In the genomic region with DNA sequence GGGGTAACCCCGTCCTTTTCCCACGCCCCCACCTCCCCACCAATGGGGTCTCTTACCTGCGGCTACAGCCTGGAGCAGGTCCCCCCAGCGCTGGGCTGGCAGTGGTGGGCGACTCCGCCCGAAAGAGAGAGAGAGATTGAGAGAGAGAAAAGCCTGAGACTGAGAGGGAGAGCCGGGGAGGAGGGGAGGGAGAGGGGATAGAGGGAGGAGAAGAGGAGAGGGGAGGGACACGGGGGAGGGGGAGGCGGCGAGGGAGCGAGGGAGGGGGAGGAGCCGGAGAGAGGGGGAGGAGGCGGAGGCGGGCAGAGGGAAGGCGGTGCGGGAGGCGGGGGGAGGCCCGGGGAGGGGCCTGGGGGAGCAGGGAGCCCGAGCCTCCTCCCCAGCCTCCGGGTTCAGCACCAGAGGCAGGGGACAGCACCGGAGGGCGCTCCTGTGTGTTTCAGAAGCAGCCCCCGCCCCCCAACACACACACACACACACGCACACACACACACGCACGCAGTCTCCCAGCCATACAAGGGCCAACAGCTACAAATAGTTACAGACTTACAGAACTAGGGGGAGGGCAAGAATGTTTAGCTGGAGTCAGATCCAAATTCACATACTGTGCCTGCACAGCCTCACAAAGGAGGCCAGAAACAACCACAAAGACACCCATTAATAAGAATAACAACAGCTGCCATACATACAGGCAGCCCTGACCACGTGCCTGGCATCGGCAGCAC, we compare ENCODE assay signal across 8 cellular contexts.
DNase-seq lines count a peak whose midpoint lies in the region; ATAC-seq, FAIRE-seq and TF ChIP-seq lines count a peak whose summit lies in the region.

A gene with protein sequence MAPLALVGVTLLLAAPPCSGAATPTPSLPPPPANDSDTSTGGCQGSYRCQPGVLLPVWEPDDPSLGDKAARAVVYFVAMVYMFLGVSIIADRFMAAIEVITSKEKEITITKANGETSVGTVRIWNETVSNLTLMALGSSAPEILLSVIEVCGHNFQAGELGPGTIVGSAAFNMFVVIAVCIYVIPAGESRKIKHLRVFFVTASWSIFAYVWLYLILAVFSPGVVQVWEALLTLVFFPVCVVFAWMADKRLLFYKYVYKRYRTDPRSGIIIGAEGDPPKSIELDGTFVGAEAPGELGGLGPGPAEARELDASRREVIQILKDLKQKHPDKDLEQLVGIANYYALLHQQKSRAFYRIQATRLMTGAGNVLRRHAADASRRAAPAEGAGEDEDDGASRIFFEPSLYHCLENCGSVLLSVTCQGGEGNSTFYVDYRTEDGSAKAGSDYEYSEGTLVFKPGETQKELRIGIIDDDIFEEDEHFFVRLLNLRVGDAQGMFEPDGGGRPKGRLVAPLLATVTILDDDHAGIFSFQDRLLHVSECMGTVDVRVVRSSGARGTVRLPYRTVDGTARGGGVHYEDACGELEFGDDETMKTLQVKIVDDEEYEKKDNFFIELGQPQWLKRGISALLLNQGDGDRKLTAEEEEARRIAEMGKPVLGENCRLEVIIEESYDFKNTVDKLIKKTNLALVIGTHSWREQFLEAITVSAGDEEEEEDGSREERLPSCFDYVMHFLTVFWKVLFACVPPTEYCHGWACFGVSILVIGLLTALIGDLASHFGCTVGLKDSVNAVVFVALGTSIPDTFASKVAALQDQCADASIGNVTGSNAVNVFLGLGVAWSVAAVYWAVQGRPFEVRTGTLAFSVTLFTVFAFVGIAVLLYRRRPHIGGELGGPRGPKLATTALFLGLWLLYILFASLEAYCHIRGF (minus strand): TSS at position 161 of the 725 bp plus-strand sequence. CDS start 5,490 bp downstream, outside the sequence.

- H3K9ac ChIP-seq in BLaER1, result no peak within 1 kb of the TSS
- no peak within 1 kb of the TSS for H3K9ac ChIP-seq in parathyroid adenoma

- H3K4me1 ChIP-seq in BLaER1 (peaks cover 10% of the 10 kb centered on the region), parathyroid adenoma (peaks cover 5% of the 10 kb centered on the region)

- H3K4me1 Mint-ChIP-seq in activated naive CD4-positive, alpha-beta T cell treated with anti-CD3 and anti-CD28 coated beads, Interleukin-2, amount 50 U/mL, for 24 hours, result peaks cover 25% of the 10 kb centered on the region

- TF ChIP-seq CTCF in parathyroid adenoma (IDR thresholded peaks at IDR 0.05), result no peak

- peaks cover 26% of the 10 kb centered on the region; the same call in 1 of the 2 replicates for H4K20me1 ChIP-seq in BLaER1

- ATAC-seq in GM21737 (IDR thresholded peaks at IDR 0.05; ENCODE audit: unreplicated experiment) (no peak), HG02571 (IDR thresholded peaks at IDR 0.05; ENCODE audit: unreplicated experiment) (no peak)

- H3K27ac ChIP-seq in BLaER1, result no peak within 1 kb of the TSS
- H3K27ac ChIP-seq in parathyroid adenoma, result no peak within 1 kb of the TSS

- no peak within 1 kb of the TSS for H3K27ac Mint-ChIP-seq in activated naive CD4-positive, alpha-beta T cell treated with anti-CD3 and anti-CD28 coated beads, Interleukin-2, amount 50 U/mL, for 24 hours

- peak within 1 kb of the TSS; percentile 68 for H3K4me3 Mint-ChIP-seq in activated naive CD4-positive, alpha-beta T cell treated with anti-CD3 and anti-CD28 coated beads, Interleukin-2, amount 50 U/mL, for 24 hours

- H3K36me3 ChIP-seq in BLaER1 (no peaks in the 10 kb centered on the region), parathyroid adenoma (ENCODE audit: control insufficient read depth, insufficient read depth, low read length) (no peaks in the 10 kb centered on the region)

- H3K4me2 ChIP-seq in BLaER1 (peak within 1 kb of the TSS; percentile 52), parathyroid adenoma (ENCODE audit: low read length) (no peak within 1 kb of the TSS)

- peak within 1 kb of the TSS; percentile 84 for H2AFZ ChIP-seq in parathyroid adenoma

- H3K36me3 Mint-ChIP-seq in activated naive CD4-positive, alpha-beta T cell treated with anti-CD3 and anti-CD28 coated beads, Interleukin-2, amount 50 U/mL, for 24 hours, result no peaks in the 10 kb centered on the region

- H3K27me3 ChIP-seq in BLaER1 (peaks cover 53% of the 10 kb centered on the region), parathyroid adenoma (ENCODE audit: control insufficient read depth, insufficient read depth, low read length) (peaks cover 5% of the 10 kb centered on the region)

- DNase-seq in HTR-8/SVneo (ENCODE audit: insufficient read length, low spot score), result peak; percentile 73
- peak; percentile 62 for DNase-seq in RPMI8226
- peak; percentile 59 for DNase-seq in germinal center (ENCODE audit: low spot score)

- H3K4me3 ChIP-seq in BLaER1 (no peak within 1 kb of the TSS), parathyroid adenoma (ENCODE audit: low read depth, low read length) (no peak within 1 kb of the TSS)

- H3K9me3 ChIP-seq in BLaER1 (no peaks in the 10 kb centered on the region), parathyroid adenoma (ENCODE audit: control insufficient read depth, low read length) (no peaks in the 10 kb centered on the region)

- FAIRE-seq in HTR-8/SVneo (lab: Jason Lieb, UNC), result no peak

- H3K9me3 Mint-ChIP-seq in activated naive CD4-positive, alpha-beta T cell treated with anti-CD3 and anti-CD28 coated beads, Interleukin-2, amount 50 U/mL, for 24 hours, result no peaks in the 10 kb centered on the region

- peaks cover 32% of the 10 kb centered on the region for H3K27me3 Mint-ChIP-seq in activated naive CD4-positive, alpha-beta T cell treated with anti-CD3 and anti-CD28 coated beads, Interleukin-2, amount 50 U/mL, for 24 hours

- no peaks in the 10 kb centered on the region for H3K79me2 ChIP-seq in parathyroid adenoma
